19 cellular contexts compared by ENCODE assay signal in the genomic region with DNA sequence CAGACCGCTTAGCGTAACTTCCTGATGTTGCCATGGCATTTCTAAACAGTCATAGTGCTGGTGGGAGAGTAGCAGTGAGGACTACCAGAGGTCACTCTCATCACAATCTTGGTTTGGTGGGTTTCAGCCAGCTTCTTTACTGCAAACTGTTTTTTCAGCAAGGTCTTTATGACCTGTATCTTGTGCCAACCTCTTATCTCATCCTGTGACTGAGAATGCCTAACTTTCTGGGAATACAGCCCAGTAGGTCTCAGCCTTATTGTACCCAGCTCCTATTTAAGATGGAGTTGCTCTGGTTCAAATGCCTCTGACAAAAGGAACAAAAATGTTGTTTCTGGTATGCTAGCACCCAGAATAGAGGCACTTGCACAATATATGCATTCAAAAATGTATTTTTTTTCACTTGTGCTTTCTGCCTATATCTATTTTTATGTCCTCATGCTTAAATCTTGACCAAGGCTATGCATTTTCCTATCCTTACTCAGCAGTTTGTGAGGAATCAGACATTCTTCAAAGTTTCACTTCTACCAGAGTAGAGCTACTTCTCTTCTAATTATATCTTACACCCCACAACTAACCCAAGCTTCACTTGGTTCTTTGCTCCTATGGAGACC. TPM values are rescaled to one million over a fixed set of nuclear protein-coding genes. Genes with fewer than 3 reads are reported as not detected.
DNase-seq lines count a peak whose midpoint lies in the region; ATAC-seq and TF ChIP-seq lines count a peak whose summit lies in the region.
"Had no signal": no experiment of that assay in that cellular context is flagged by ENCODE, and none has a peak within 500 bp of the region (broad histone marks: within the 10 kb centered on the region; RNA-seq: fewer than 3 reads in every experiment).

No MANE protein-coding gene starts in this region.

- no peak overlapping the region for H4K5ac ChIP-seq in mesendoderm (ENCODE audit: low read length)

- H2BK15ac ChIP-seq in mesendoderm (replicated peaks; ENCODE audit: low read depth), result no peak overlapping the region

- H4K8ac ChIP-seq in mesendoderm (ENCODE audit: low read depth, low read length), result no peak overlapping the region

- H3K4me2 ChIP-seq in mesendoderm (ENCODE audit: low read length), result no peak overlapping the region

- H3K27me3 Mint-ChIP-seq in activated T-cell treated with anti-CD3 and anti-CD28 coated beads, Interleukin-2, amount 50 U/mL, for 4 hours (ENCODE audit: low read depth), result peaks cover 6% of the 10 kb centered on the region

- H3K79me1 ChIP-seq in mesendoderm (ENCODE audit: low read length), result no peaks in the 10 kb centered on the region

- no peak for TF ChIP-seq CTCF in AG04450 (IDR thresholded peaks at IDR 0.05; ENCODE audit: low read depth, low read length)
- no peak for TF ChIP-seq CTCF in foreskin fibroblast (IDR thresholded peaks at IDR 0.05; ENCODE audit: low read depth, low read length)

- no peak overlapping the region for H3K4me3 Mint-ChIP-seq in activated T-cell treated with anti-CD3 and anti-CD28 coated beads, Interleukin-2, amount 50 U/mL, for 4 hours
- H3K4me3 Mint-ChIP-seq: activated CD8-positive, alpha-beta T cell treated with anti-CD3 and anti-CD28 coated beads, Interleukin-2, amount 10 ng/mL, durations not matched to agents 7 days and 5 days; stimulated activated memory B cell treated with anti-CD40 and anti-IgM and Interleukin-4, amounts not matched to agents 10 μg/mL and 1 μg/mL and 100 μg/mL, for 72 hours had no signal

- H3K4me3 ChIP-seq in AG04450 (ENCODE audit: low read depth, low read length), result no peak overlapping the region
- H3K4me3 ChIP-seq in adipocyte (ENCODE audit: low read length), result no peak overlapping the region
- no peak overlapping the region for H3K4me3 ChIP-seq in foreskin fibroblast (ENCODE audit: low read depth in 1 of 2, low read length in 2 of 2)
- H3K4me3 ChIP-seq in mesendoderm (ENCODE audit: low read length), result no peak overlapping the region
- H3K4me3 ChIP-seq: mucosa of descending colon had no signal

- no peak overlapping the region for H3K4ac ChIP-seq in mesendoderm (ENCODE audit: low read depth, low read length)

- H3K56ac ChIP-seq in mesendoderm (ENCODE audit: low read length), result no peak overlapping the region

- DNase-seq in AG04450 (ENCODE audit: low read depth, low spot score) (peak; percentile 65), adipocyte (ENCODE audit: low read depth) (peak; percentile 75), foreskin fibroblast (peak; percentile 59 to 88), mesendoderm (no peak)
- no peak for DNase-seq in activated T-cell treated with anti-CD3 and anti-CD28 coated beads, Interleukin-2, amount 50 U/mL, for 4 hours
- DNase-seq: activated CD8-positive, alpha-beta T cell treated with anti-CD3 and anti-CD28 coated beads, Interleukin-2, amount 10 ng/mL, durations not matched to agents 7 days and 5 days; central memory CD4-positive, alpha-beta T cell; H7; mucosa of descending colon; NCI-H146; NCI-H510A treated with DMSO at 0.1 percent for 48 hours; stimulated activated CD4-positive, alpha-beta T cell treated with anti-CD3 and anti-CD28 coated beads, Interleukin-2, amount 100 ng/mL, for 48 hours had no signal

- peak overlapping the region; percentile 87 for H3K27ac ChIP-seq in AG04450 (ENCODE audit: low read depth, low read length)
- H3K27ac ChIP-seq in mesendoderm (ENCODE audit: low read depth, low read length), result no peak overlapping the region

- no peaks in the 10 kb centered on the region for H3K4me1 Mint-ChIP-seq in activated T-cell treated with anti-CD3 and anti-CD28 coated beads, Interleukin-2, amount 50 U/mL, for 4 hours (ENCODE audit: low read depth)
- H3K4me1 Mint-ChIP-seq: stimulated activated memory B cell treated with anti-CD40 and anti-IgM and Interleukin-4, amounts not matched to agents 10 μg/mL and 1 μg/mL and 100 μg/mL, for 72 hours had no signal

- no peak overlapping the region for H2BK5ac ChIP-seq in mesendoderm (ENCODE audit: low read length)

- POLR2A ChIA-PET in AG04450 (lab: Yijun Ruan, JAX), result interaction anchor here (0.6 to 1.3 kb wide), 2 partner anchors 24 to 79 kb away, joined by 4 to 5 read pairs; partner anchors contain the start of gene OR51B5

- CTCF ChIA-PET in AG04450 (lab: Charles Lee), result interaction anchor here (1.3 to 2.3 kb wide), 5 partner anchors 24 to 242 kb away, joined by 3 to 25 read pairs (median 5); partner anchors contain the start of gene OR51B5

- H3K18ac ChIP-seq in mesendoderm (ENCODE audit: low read length), result no peak overlapping the region

- no peak overlapping the region for H2AK5ac ChIP-seq in mesendoderm (ENCODE audit: low read length)

- no peak overlapping the region for H3K23ac ChIP-seq in mesendoderm (ENCODE audit: low read length)

- no peaks in the 10 kb centered on the region for H3K36me3 Mint-ChIP-seq in activated T-cell treated with anti-CD3 and anti-CD28 coated beads, Interleukin-2, amount 50 U/mL, for 4 hours (ENCODE audit: insufficient read depth)
- H3K36me3 Mint-ChIP-seq: stimulated activated memory B cell treated with anti-CD40 and anti-IgM and Interleukin-4, amounts not matched to agents 10 μg/mL and 1 μg/mL and 100 μg/mL, for 72 hours had no signal

- H3K9ac ChIP-seq in adipocyte (ENCODE audit: low read length), result no peak overlapping the region
- H3K9ac ChIP-seq in mesendoderm (ENCODE audit: low read length), result no peak overlapping the region

- no CpG with 5 or more reads among the region's 2 CpGs for WGBS in mesendoderm (ENCODE audit: extremely low coverage, insufficient coverage, low lambda C conversion rate)

- H3K79me2 ChIP-seq in mesendoderm (ENCODE audit: control insufficient read depth, insufficient read depth, low read length), result no peaks in the 10 kb centered on the region

- no peaks in the 10 kb centered on the region for H3K36me3 ChIP-seq in adipocyte (ENCODE audit: control insufficient read depth, insufficient read depth, low read length, severe bottlenecking)
- no peaks in the 10 kb centered on the region for H3K36me3 ChIP-seq in mesendoderm (ENCODE audit: control insufficient read depth, insufficient read depth, low read length)

- H3K9me3 Mint-ChIP-seq in activated T-cell treated with anti-CD3 and anti-CD28 coated beads, Interleukin-2, amount 50 U/mL, for 4 hours, result no peaks in the 10 kb centered on the region
- H3K9me3 Mint-ChIP-seq: stimulated activated memory B cell treated with anti-CD40 and anti-IgM and Interleukin-4, amounts not matched to agents 10 μg/mL and 1 μg/mL and 100 μg/mL, for 72 hours had no signal

- H3K4me1 ChIP-seq in adipocyte (ENCODE audit: control insufficient read depth, insufficient read depth, low read length) (peaks cover 12% of the 10 kb centered on the region), mesendoderm (ENCODE audit: control insufficient read depth, low read depth, low read length) (no peaks in the 10 kb centered on the region)

- H3K9me3 ChIP-seq in AG04450 (ENCODE audit: control insufficient read depth, insufficient read depth, low read length) (no peaks in the 10 kb centered on the region), adipocyte (ENCODE audit: control insufficient read depth, low read length) (peaks cover under 1% of the 10 kb centered on the region)
- H3K9me3 ChIP-seq: mucosa of descending colon had no signal

- H3K27me3 ChIP-seq in AG04450 (ENCODE audit: control insufficient read depth, insufficient read depth, low read length) (no peaks in the 10 kb centered on the region), adipocyte (replicated peaks; ENCODE audit: control insufficient read depth, insufficient read depth, low read length) (no peaks in the 10 kb centered on the region), mesendoderm (ENCODE audit: insufficient read depth, low read length, poor library complexity) (no peaks in the 10 kb centered on the region)

- ATAC-seq in HG03066 (IDR thresholded peaks at IDR 0.05; ENCODE audit: low read depth, unreplicated experiment) (peak; percentile 45), HG03354 (IDR thresholded peaks at IDR 0.05; ENCODE audit: poor library complexity, severe bottlenecking, unreplicated experiment) (no peak), esophagus mucosa (no peak)
- ATAC-seq in activated T-cell treated with anti-CD3 and anti-CD28 coated beads, Interleukin-2, amount 50 U/mL, for 4 hours, result no peak
- ATAC-seq: activated CD8-positive, alpha-beta T cell treated with anti-CD3 and anti-CD28 coated beads, Interleukin-2, amount 10 ng/mL, durations not matched to agents 7 days and 5 days; mucosa of descending colon; stimulated activated memory B cell treated with anti-CD40 and anti-IgM and Interleukin-4, amounts not matched to agents 10 μg/mL and 1 μg/mL and 100 μg/mL, for 72 hours had no signal

- no peak overlapping the region for H2BK120ac ChIP-seq in mesendoderm (ENCODE audit: low read depth, low read length)

RNA-seq across cellular contexts. Expression of gene OR51M1, which starts 16.0 kb away (rescaled TPM):
- polyA plus RNA-seq in AG04450 (2011; rRNA removed), result 0.06 and 0.12 TPM in 2 replicates
- polyA minus RNA-seq in AG04450 (2011; rRNA and poly(A)+ RNA removed), result 0.23 TPM in 1 of 2 replicates, not detected in the other
- polyA plus RNA-seq in mesendoderm (2013, experiment 1 of 2), result 0.11 TPM
- 0.14 TPM for polyA plus RNA-seq in mesendoderm (2013, experiment 2 of 2)
- total RNA-seq in esophagus mucosa, result not detected
- not detected for total RNA-seq in activated T-cell treated with anti-CD3 and anti-CD28 coated beads, Interleukin-2, amount 50 U/mL, for 4 hours
- total RNA-seq: activated CD8-positive, alpha-beta T cell treated with anti-CD3 and anti-CD28 coated beads, Interleukin-2, amount 10 ng/mL, durations not matched to agents 7 days and 5 days; epithelial cell of proximal tubule; H7; mucosa of descending colon; posterior vena cava had no signal
- polyA plus RNA-seq: BJ had no signal

RNA-seq across cellular contexts. Expression of gene OR51B6, which starts 16.3 kb away (rescaled TPM):
- not detected in 2 replicates for polyA plus RNA-seq in AG04450 (2011; rRNA removed)
- polyA minus RNA-seq in AG04450 (2011; rRNA and poly(A)+ RNA removed), result 0.32 TPM in 1 of 2 replicates, not detected in the other
- polyA plus RNA-seq in mesendoderm (2013, experiment 1 of 2), result not detected
- not detected for polyA plus RNA-seq in mesendoderm (2013, experiment 2 of 2)
- total RNA-seq in esophagus mucosa, result not detected
- not detected for total RNA-seq in activated T-cell treated with anti-CD3 and anti-CD28 coated beads, Interleukin-2, amount 50 U/mL, for 4 hours
- total RNA-seq: activated CD8-positive, alpha-beta T cell treated with anti-CD3 and anti-CD28 coated beads, Interleukin-2, amount 10 ng/mL, durations not matched to agents 7 days and 5 days; epithelial cell of proximal tubule; H7; mucosa of descending colon; posterior vena cava had no signal
- polyA plus RNA-seq: BJ had no signal

RNA-seq across cellular contexts. Expression of gene OR51B5, which starts 24.2 kb away (rescaled TPM):
- polyA plus RNA-seq in AG04450 (2011; rRNA removed), result 0.56 and 0.84 TPM in 2 replicates
- 1.9 and 2.4 TPM in 2 replicates for polyA minus RNA-seq in AG04450 (2011; rRNA and poly(A)+ RNA removed)
- polyA plus RNA-seq in mesendoderm (2013, experiment 1 of 2), result 0.08 TPM
- not detected for polyA plus RNA-seq in mesendoderm (2013, experiment 2 of 2)
- total RNA-seq in esophagus mucosa, result not detected
- total RNA-seq in activated T-cell treated with anti-CD3 and anti-CD28 coated beads, Interleukin-2, amount 50 U/mL, for 4 hours, result not detected
- total RNA-seq: activated CD8-positive, alpha-beta T cell treated with anti-CD3 and anti-CD28 coated beads, Interleukin-2, amount 10 ng/mL, durations not matched to agents 7 days and 5 days; epithelial cell of proximal tubule; H7; mucosa of descending colon had no signal
- polyA plus RNA-seq: BJ had no signal

RNA-seq across cellular contexts. Expression of gene OR51B2, which starts 43.5 kb away (rescaled TPM):
- not detected in 2 replicates for polyA plus RNA-seq in AG04450 (2011; rRNA removed)
- 0.92 and 1.2 TPM in 2 replicates for polyA minus RNA-seq in AG04450 (2011; rRNA and poly(A)+ RNA removed)
- polyA plus RNA-seq in mesendoderm (2013, experiment 1 of 2), result not detected
- not detected for polyA plus RNA-seq in mesendoderm (2013, experiment 2 of 2)
- not detected for total RNA-seq in esophagus mucosa
- not detected for total RNA-seq in activated T-cell treated with anti-CD3 and anti-CD28 coated beads, Interleukin-2, amount 50 U/mL, for 4 hours
- total RNA-seq: activated CD8-positive, alpha-beta T cell treated with anti-CD3 and anti-CD28 coated beads, Interleukin-2, amount 10 ng/mL, durations not matched to agents 7 days and 5 days; epithelial cell of proximal tubule; H7; mucosa of descending colon; posterior vena cava had no signal
- polyA plus RNA-seq: BJ had no signal

RNA-seq across cellular contexts. Expression of gene OR51Q1, which starts 54.3 kb away (rescaled TPM):
- polyA plus RNA-seq in AG04450 (2011; rRNA removed), result not detected in 2 replicates
- not detected in 2 replicates for polyA minus RNA-seq in AG04450 (2011; rRNA and poly(A)+ RNA removed)
- not detected for polyA plus RNA-seq in mesendoderm (2013, experiment 1 of 2)
- polyA plus RNA-seq in mesendoderm (2013, experiment 2 of 2), result 0.04 TPM
- total RNA-seq in esophagus mucosa, result not detected
- total RNA-seq in activated T-cell treated with anti-CD3 and anti-CD28 coated beads, Interleukin-2, amount 50 U/mL, for 4 hours, result not detected
- total RNA-seq: activated CD8-positive, alpha-beta T cell treated with anti-CD3 and anti-CD28 coated beads, Interleukin-2, amount 10 ng/mL, durations not matched to agents 7 days and 5 days; epithelial cell of proximal tubule; H7; mucosa of descending colon; posterior vena cava had no signal
- polyA plus RNA-seq: BJ had no signal

Comparison
In these comparisons a context has a peak if more than half of its experiments do, and no peak if none do; other contexts are left out.
1. DNase-seq: peak in AG04450 (single experiment), adipocyte (single experiment) and foreskin fibroblast (2 of 2); none in mesendoderm (single experiment) and activated T-cell treated with anti-CD3 and anti-CD28 coated beads, Interleukin-2, amount 50 U/mL, for 4 hours (single experiment).